In the genomic region with DNA sequence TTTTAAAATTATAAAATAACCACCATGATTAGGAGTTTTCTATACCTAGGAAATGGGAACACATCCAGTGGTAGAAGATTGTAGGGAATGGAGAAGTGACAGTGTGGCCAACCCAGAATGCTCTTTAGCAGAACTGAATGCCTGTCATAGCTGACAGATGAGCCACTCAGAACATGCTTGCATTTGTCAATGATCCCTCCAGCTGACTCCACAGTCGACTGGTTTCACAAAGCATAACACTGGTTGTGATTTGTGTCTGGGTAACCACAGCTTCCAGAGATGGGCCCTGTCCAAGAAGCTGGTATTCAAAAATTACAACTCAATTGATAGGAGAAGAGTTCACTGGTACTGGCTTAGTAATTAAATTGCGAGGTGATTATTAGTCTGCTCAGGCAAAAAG, we compare ENCODE assay signal across 12 cellular contexts. TPM values are rescaled to one million over a fixed set of nuclear protein-coding genes. Genes with fewer than 3 reads are reported as not detected.
DNase-seq lines count a peak whose midpoint lies in the region; ATAC-seq and TF ChIP-seq lines count a peak whose summit lies in the region.
"Had no signal": no experiment of that assay in that cellular context is flagged by ENCODE, and none has a peak within 500 bp of the region (broad histone marks: within the 10 kb centered on the region; RNA-seq: fewer than 3 reads in every experiment).

No MANE protein-coding gene starts in this region.

- no peak for ATAC-seq in CD4-positive, alpha-beta T cell (ENCODE audit: poor library complexity)

- no peak overlapping the region for H3K4me3 ChIP-seq in choroid plexus epithelial cell (ENCODE audit: low read depth, low read length)

- H3K4me3 Mint-ChIP-seq in CD4-positive, alpha-beta T cell, result no peak overlapping the region
- no peak overlapping the region for H3K4me3 Mint-ChIP-seq in activated CD4-positive, alpha-beta memory T cell treated with anti-CD3 and anti-CD28 coated beads, Interleukin-2, amount 10 ng/mL, durations not matched to agents 7 days and 5 days
- H3K4me3 Mint-ChIP-seq: activated B cell treated with CpG ODN at 0.5 μM for 24 hours had no signal

- H3K9me3 Mint-ChIP-seq in CD4-positive, alpha-beta T cell, result no peaks in the 10 kb centered on the region
- no peaks in the 10 kb centered on the region for H3K9me3 Mint-ChIP-seq in activated CD4-positive, alpha-beta memory T cell treated with anti-CD3 and anti-CD28 coated beads, Interleukin-2, amount 10 ng/mL, durations not matched to agents 7 days and 5 days
- H3K9me3 Mint-ChIP-seq: activated B cell treated with CpG ODN at 0.5 μM for 24 hours; activated T-helper 2 cell treated with anti-CD3 and anti-CD28 coated beads, Interferon-gamma antibody, Interleukin-2, Interleukin-4, amounts not matched to agents 10 μg/mL and 5 μg/mL and 100 μg/mL, durations not matched to agents 14 hours and 24 hours and 36 hours had no signal

- POLR2A ChIA-PET in CD4-positive, alpha-beta T cell (lab: Charles Lee), result no interaction called here
- POLR2A ChIA-PET in activated CD4-positive, alpha-beta memory T cell treated with anti-CD3 and anti-CD28 coated beads, Interleukin-2, amount 10 ng/mL, durations not matched to agents 7 days and 5 days (lab: Charles Lee), result no interaction called here

- CTCF ChIA-PET in CD4-positive, alpha-beta T cell (lab: Charles Lee), result no interaction called here
- CTCF ChIA-PET in activated CD4-positive, alpha-beta memory T cell treated with anti-CD3 and anti-CD28 coated beads, Interleukin-2, amount 10 ng/mL, durations not matched to agents 7 days and 5 days (lab: Charles Lee), result no interaction called here

- no peaks in the 10 kb centered on the region for H3K4me1 Mint-ChIP-seq in CD4-positive, alpha-beta T cell (ENCODE audit: low read depth)
- H3K4me1 Mint-ChIP-seq in activated CD4-positive, alpha-beta memory T cell treated with anti-CD3 and anti-CD28 coated beads, Interleukin-2, amount 10 ng/mL, durations not matched to agents 7 days and 5 days, result peaks cover 11% of the 10 kb centered on the region
- H3K4me1 Mint-ChIP-seq: activated B cell treated with CpG ODN at 0.5 μM for 24 hours had no signal

- H3K27me3 Mint-ChIP-seq in CD4-positive, alpha-beta T cell, result peaks cover 35% of the 10 kb centered on the region
- peaks cover 39% of the 10 kb centered on the region for H3K27me3 Mint-ChIP-seq in activated CD4-positive, alpha-beta memory T cell treated with anti-CD3 and anti-CD28 coated beads, Interleukin-2, amount 10 ng/mL, durations not matched to agents 7 days and 5 days

- no peak for TF ChIP-seq CTCF in choroid plexus epithelial cell (conservative IDR thresholded peaks at IDR 0.05; ENCODE audit: low read depth, low read length)
- no peak for TF ChIP-seq CTCF in CD4-positive, alpha-beta T cell (IDR thresholded peaks at IDR 0.05)

- DNase-seq in AG20443 (ENCODE audit: low spot score) (peak; percentile 82), LHCN-M2 (ENCODE audit: low read depth) (peak; percentile 89), choroid plexus epithelial cell (ENCODE audit: low read depth) (peak; percentile 83), kidney tubule cell (ENCODE audit: low spot score) (peak; percentile 95), NCI-H2196 (lab: John Stamatoyannopoulos, UW; ENCODE audit: unreplicated experiment) (no peak)
- no peak for DNase-seq in CD4-positive, alpha-beta T cell
- no peak for DNase-seq in activated CD4-positive, alpha-beta memory T cell treated with anti-CD3 and anti-CD28 coated beads, Interleukin-2, amount 10 ng/mL, durations not matched to agents 7 days and 5 days
- no peak for DNase-seq in stimulated activated CD4-positive, alpha-beta T cell treated with anti-CD3 and anti-CD28 coated beads, Interleukin-2, amount 100 ng/mL, for 48 hours
- DNase-seq: activated B cell treated with CpG ODN at 0.5 μM for 24 hours; Caco-2; stimulated activated CD4-positive, alpha-beta T cell treated with anti-CD3 and anti-CD28 coated beads, Interleukin-4, amount 100 ng/mL, for 24 hours had no signal

- H3K36me3 Mint-ChIP-seq in CD4-positive, alpha-beta T cell (ENCODE audit: low read depth), result no peaks in the 10 kb centered on the region
- no peaks in the 10 kb centered on the region for H3K36me3 Mint-ChIP-seq in activated CD4-positive, alpha-beta memory T cell treated with anti-CD3 and anti-CD28 coated beads, Interleukin-2, amount 10 ng/mL, durations not matched to agents 7 days and 5 days (ENCODE audit: low read depth)

- no peaks in the 10 kb centered on the region for H3K9me3 ChIP-seq in CD4-positive, alpha-beta T cell (ENCODE audit: control insufficient read depth, low read length)
- H3K9me3 ChIP-seq: Caco-2 had no signal

- intact Hi-C loops in CD4-positive, alpha-beta T cell (cut with DNase I, micrococcal nuclease), result loop anchor here in 1 of 2 experiments (10.0 kb wide), 1 partner anchor 955 kb away; a partner anchor contains a TSS

- H3K27ac Mint-ChIP-seq in CD4-positive, alpha-beta T cell, result no peak overlapping the region
- no peak overlapping the region for H3K27ac Mint-ChIP-seq in activated CD4-positive, alpha-beta memory T cell treated with anti-CD3 and anti-CD28 coated beads, Interleukin-2, amount 10 ng/mL, durations not matched to agents 7 days and 5 days
- H3K27ac Mint-ChIP-seq: activated B cell treated with CpG ODN at 0.5 μM for 24 hours; activated T-helper 2 cell treated with anti-CD3 and anti-CD28 coated beads, Interferon-gamma antibody, Interleukin-2, Interleukin-4, amounts not matched to agents 10 μg/mL and 5 μg/mL and 100 μg/mL, durations not matched to agents 14 hours and 24 hours and 36 hours had no signal

- H3K27ac ChIP-seq in CD4-positive, alpha-beta T cell (ENCODE audit: low read depth, low read length), result no peak overlapping the region

- no peaks in the 10 kb centered on the region for H3K27me3 ChIP-seq in CD4-positive, alpha-beta T cell (ENCODE audit: control insufficient read depth, insufficient read depth, low read length)

RNA-seq across cellular contexts. Expression of a gene that starts 9.0 kb away (rescaled TPM):
- total RNA-seq in LHCN-M2 (2014; rRNA removed), result 15.8 and 18.1 TPM in 2 replicates
- 57.5 TPM for polyA plus RNA-seq in LHCN-M2 (2012)
- total RNA-seq in CD4-positive, alpha-beta T cell, result 1 to 10 TPM; 1.1 to 2.9 TPM
- total RNA-seq in activated CD4-positive, alpha-beta memory T cell treated with anti-CD3 and anti-CD28 coated beads, Interleukin-2, amount 10 ng/mL, durations not matched to agents 7 days and 5 days, result 1 to 10 TPM; 4.9 to 5.1 TPM

Comparison
In these comparisons a context has a peak if more than half of its experiments do, and no peak if none do; other contexts are left out.
1. DNase-seq: peak in AG20443 (single experiment), LHCN-M2 (single experiment), choroid plexus epithelial cell (single experiment) and kidney tubule cell (single experiment); none in CD4-positive, alpha-beta T cell (0 of 10), activated CD4-positive, alpha-beta memory T cell treated with anti-CD3 and anti-CD28 coated beads, Interleukin-2, amount 10 ng/mL, durations not matched to agents 7 days and 5 days (single experiment), stimulated activated CD4-positive, alpha-beta T cell treated with anti-CD3 and anti-CD28 coated beads, Interleukin-2, amount 100 ng/mL, for 48 hours (0 of 2) and NCI-H2196 (single experiment).